11 cellular contexts compared by ENCODE assay signal in genomic region chr10:32376027-32376426, GRCh38. TPM values are rescaled to one million over a fixed set of nuclear protein-coding genes. Genes with fewer than 3 reads are reported as not detected.
DNase-seq lines count a peak whose midpoint lies in the region; ATAC-seq and TF ChIP-seq lines count a peak whose summit lies in the region.
"Had no signal": no experiment of that assay in that cellular context is flagged by ENCODE, and none has a peak within 500 bp of the region (broad histone marks: within the 10 kb centered on the region; RNA-seq: fewer than 3 reads in every experiment).

No MANE protein-coding gene starts in this region.

- no TSS peak for BruUV-seq in A673 (replicated peaks; lab: Mats Ljungman, UMichigan)

- peaks cover 19% of the 10 kb centered on the region for H3K36me3 Mint-ChIP-seq in stimulated activated effector memory CD8-positive, alpha-beta T cell treated with anti-CD3 and anti-CD28 coated beads, Interleukin-12 subunit alpha, Interleukin-12 subunit beta, amount 100 ng/mL, for 72 hours

- H3K9me3 Mint-ChIP-seq in stimulated activated effector memory CD8-positive, alpha-beta T cell treated with anti-CD3 and anti-CD28 coated beads, Interleukin-12 subunit alpha, Interleukin-12 subunit beta, amount 100 ng/mL, for 72 hours, result no peaks in the 10 kb centered on the region

- peak overlapping the region; percentile 98 for H3K27ac ChIP-seq in A673 (ENCODE audit: low read depth, low read length, poor library complexity, severe bottlenecking)
- H3K27ac ChIP-seq in ascending aorta, result peak overlapping the region; percentile 63 to 82
- H3K27ac ChIP-seq in lower lobe of right lung, result no peak overlapping the region

- CTCF ChIA-PET in A673 (lab: Charles Lee), result no interaction called here

- H3K4me3 ChIP-seq in A673 (ENCODE audit: low read depth, low read length, poor library complexity, severe bottlenecking), result peak overlapping the region; percentile 76
- peak overlapping the region; percentile 98 for H3K4me3 ChIP-seq in GM12865 (ENCODE audit: low read depth, low read length)
- H3K4me3 ChIP-seq in ascending aorta, result peak overlapping the region; percentile 70 to 87
- H3K4me3 ChIP-seq in lower lobe of right lung, result peak overlapping the region; percentile 74

- H3K4me3 Mint-ChIP-seq in stimulated activated effector memory CD8-positive, alpha-beta T cell treated with anti-CD3 and anti-CD28 coated beads, Interleukin-12 subunit alpha, Interleukin-12 subunit beta, amount 100 ng/mL, for 72 hours, result no peak overlapping the region

- ATAC-seq in lower lobe of right lung, result no peak
- ATAC-seq in left colon, result no peak
- ATAC-seq in stimulated activated effector memory CD8-positive, alpha-beta T cell treated with anti-CD3 and anti-CD28 coated beads, Interleukin-12 subunit alpha, Interleukin-12 subunit beta, amount 100 ng/mL, for 72 hours, result no peak
- ATAC-seq in GM19397 (IDR thresholded peaks at IDR 0.05; ENCODE audit: unreplicated experiment), result no peak

- peaks cover 35% of the 10 kb centered on the region for H3K4me1 Mint-ChIP-seq in stimulated activated effector memory CD8-positive, alpha-beta T cell treated with anti-CD3 and anti-CD28 coated beads, Interleukin-12 subunit alpha, Interleukin-12 subunit beta, amount 100 ng/mL, for 72 hours

- peaks cover 20% of the 10 kb centered on the region for H3K4me1 ChIP-seq in A673 (ENCODE audit: insufficient read depth, low read length, poor library complexity, severe bottlenecking)
- peaks cover 0 to 15% of the 10 kb centered on the region in 2 donors for H3K4me1 ChIP-seq in ascending aorta
- H3K4me1 ChIP-seq in lower lobe of right lung, result peaks cover 41% of the 10 kb centered on the region

- POLR2A ChIA-PET in A673 (lab: Charles Lee; ENCODE audit: low non-redundant PET), result no interaction called here

- H3K27ac Mint-ChIP-seq in stimulated activated effector memory CD8-positive, alpha-beta T cell treated with anti-CD3 and anti-CD28 coated beads, Interleukin-12 subunit alpha, Interleukin-12 subunit beta, amount 100 ng/mL, for 72 hours, result no peak overlapping the region

- DNase-seq in A673 (ENCODE audit: low spot score), result peak; percentile 25
- DNase-seq in GM12865 (ENCODE audit: low read depth), result no peak
- DNase-seq in ascending aorta (ENCODE audit: low spot score in 2 of 2), result no peak
- no peak for DNase-seq in lower lobe of right lung
- DNase-seq in activated CD4-positive, alpha-beta T cell treated with anti-CD3 and anti-CD28 coated beads for 48 hours, result no peak
- DNase-seq in left colon, result no peak
- no peak for DNase-seq in stimulated activated effector memory CD8-positive, alpha-beta T cell treated with anti-CD3 and anti-CD28 coated beads, Interleukin-12 subunit alpha, Interleukin-12 subunit beta, amount 100 ng/mL, for 72 hours (ENCODE audit: low spot score in 2 of 2)
- DNase-seq: activated effector memory CD4-positive, alpha-beta T cell treated with anti-CD3 and anti-CD28 coated beads, Interleukin-2, amount 50 U/mL, for 16 hours; head of caudate nucleus; NCI-H1417 treated with DMSO at 0.1 percent for 48 hours had no signal

- H3K27me3 ChIP-seq in A673 (replicated peaks; ENCODE audit: insufficient read depth, low read depth, low read length, poor library complexity) (no peaks in the 10 kb centered on the region), ascending aorta (no peaks in the 10 kb centered on the region), lower lobe of right lung (ENCODE audit: low read depth) (no peaks in the 10 kb centered on the region)

- H3K9me3 ChIP-seq in A673 (ENCODE audit: low read depth, low read length, poor library complexity, severe bottlenecking) (peaks cover 7% of the 10 kb centered on the region), ascending aorta (no peaks in the 10 kb centered on the region), lower lobe of right lung (no peaks in the 10 kb centered on the region)

- intact Hi-C loops in A673 (cut with micrococcal nuclease; ENCODE audit: unreplicated experiment), result loop anchor here (10.0 kb wide), 1 partner anchor 629 kb away; no protein-coding TSS in a partner anchor
- intact Hi-C loops in ascending aorta (cut with DNase I), result no loop called here
- intact Hi-C loops in lower lobe of right lung (cut with DNase I), result no loop called here
- intact Hi-C loops in left colon (cut with DNase I, micrococcal nuclease), result loop anchor here in 1 of 2 donors (10.0 kb wide), 1 partner anchor 69 kb away; the partner anchor contains the start of gene CCDC7

- no peak for TF ChIP-seq CTCF in A673 (conservative IDR thresholded peaks at IDR 0.05; ENCODE audit: low read depth, low read length)
- TF ChIP-seq CTCF in GM12865 (IDR thresholded peaks at IDR 0.05; ENCODE audit: insufficient read depth, low read depth, low read length, missing control alignments), result no peak
- TF ChIP-seq CTCF in ascending aorta (IDR thresholded peaks at IDR 0.05), result no peak
- no peak for TF ChIP-seq CTCF in lower lobe of right lung (IDR thresholded peaks at IDR 0.05)

- peaks cover 49% of the 10 kb centered on the region for H3K36me3 ChIP-seq in A673 (ENCODE audit: insufficient read depth, low read length, poor library complexity, severe bottlenecking)
- no peaks in the 10 kb centered on the region for H3K36me3 ChIP-seq in ascending aorta
- H3K36me3 ChIP-seq in lower lobe of right lung, result no peaks in the 10 kb centered on the region

RNA-seq across cellular contexts. Expression of gene EPC1, which starts 29.1 kb away (rescaled TPM):
- total RNA-seq in A673 (2021), result 75.7 and 75.8 TPM in 2 replicates
- total RNA-seq in ascending aorta, result 31.4 TPM
- total RNA-seq in lower lobe of right lung, result 40.3 TPM
- total RNA-seq in left colon, result 10 to 100 TPM; 32.3 to 36.9 TPM
